ENCODE assay signal across 11 cellular contexts in genomic region chr7:117479480-117480224, GRCh38. TPM values are rescaled to one million over a fixed set of nuclear protein-coding genes. Genes with fewer than 3 reads are reported as not detected.
DNase-seq lines count a peak whose midpoint lies in the region; ATAC-seq and TF ChIP-seq lines count a peak whose summit lies in the region.
"Had no signal": no experiment of that assay in that cellular context is flagged by ENCODE, and none has a peak within 500 bp of the region (broad histone marks: within the 10 kb centered on the region; RNA-seq: fewer than 3 reads in every experiment).

Gene CFTR, plus strand, starts transcription at chr7:117480025. Its CDS starts 70 bp downstream, at chr7:117480095.

- no peak within 1 kb of the TSS for H3K27ac ChIP-seq in mammary epithelial cell (ENCODE audit: insufficient read depth, low read depth, low read length)
- H3K27ac ChIP-seq in prostate gland, result peak within 1 kb of the TSS; percentile 25 to 37

- peaks cover 0 to 5% of the 10 kb centered on the region in 2 donors for H3K9me3 Mint-ChIP-seq in natural killer cell

- H3K4me1 ChIP-seq in mammary epithelial cell (ENCODE audit: insufficient read depth, low read length) (no peaks in the 10 kb centered on the region), prostate gland (replicated peaks) (no peaks in the 10 kb centered on the region)

- H3K4me2 ChIP-seq in mammary epithelial cell (ENCODE audit: insufficient read depth, low read depth, low read length), result peak within 1 kb of the TSS; percentile 67

- no peaks in the 10 kb centered on the region for H3K36me3 ChIP-seq in mammary epithelial cell (ENCODE audit: insufficient read depth, low read length)
- H3K36me3 ChIP-seq in prostate gland, result no peaks in the 10 kb centered on the region

- WGBS in mammary epithelial cell (ENCODE audit: low coverage, missing lambda C conversion rate), result 11% methylated on average over 9 of the region's 45 CpGs
- 3% methylated on average over 45 of the region's 45 CpGs for whole genome bisulfite sequencing in prostate gland

- dilution Hi-C loops in mammary epithelial cell (cut with HindIII; ENCODE audit: low sequenced_read_pairs), result no loop called here

- H3K79me2 ChIP-seq in mammary epithelial cell (ENCODE audit: insufficient read depth, low read length), result no peaks in the 10 kb centered on the region

- H4K20me1 ChIP-seq in mammary epithelial cell (ENCODE audit: insufficient read depth, low read length), result no peaks in the 10 kb centered on the region

- TF ChIP-seq POLR2A in prostate gland (IDR thresholded peaks at IDR 0.05), result no peak

- H3K27me3 Mint-ChIP-seq in natural killer cell (ENCODE audit: low read depth in 2 of 2), result peaks cover 12 to 24% of the 10 kb centered on the region in 2 donors

- no peak for TF ChIP-seq CTCF in mammary epithelial cell (conservative IDR thresholded peaks at IDR 0.05 in 1 of 2, IDR thresholded peaks at IDR 0.05 in 1 of 2; ENCODE audit: extremely low read depth in 1 of 2, insufficient read depth in 1 of 2, low read depth in 1 of 2, low read length in 2 of 2)
- no peak for TF ChIP-seq CTCF in prostate gland (IDR thresholded peaks at IDR 0.05)
- TF ChIP-seq CTCF in natural killer cell (IDR thresholded peaks at IDR 0.05), result no peak
- no peak for TF ChIP-seq CTCF in GM20000 (IDR thresholded peaks at IDR 0.05; ENCODE audit: extremely low read depth, missing control alignments)

- peak within 1 kb of the TSS; percentile 69 for H2AFZ ChIP-seq in mammary epithelial cell (ENCODE audit: low read depth, low read length)

- H3K9ac ChIP-seq in mammary epithelial cell (ENCODE audit: insufficient read depth, low read length), result no peak within 1 kb of the TSS

- no peak within 1 kb of the TSS for H3K4me3 Mint-ChIP-seq in natural killer cell
- H3K4me3 Mint-ChIP-seq: CD4-positive, CD25-positive, alpha-beta regulatory T cell had no signal

- H3K4me3 ChIP-seq in mammary epithelial cell (replicated peaks in 1 of 3; ENCODE audit: insufficient read depth in 1 of 3, low read depth in 2 of 3, low read length in 3 of 3) (peak within 1 kb of the TSS in 1 of 3 experiments; percentile 34), iPS-18c (ENCODE audit: insufficient read depth, low read depth, low read length) (peak within 1 kb of the TSS; percentile 72), prostate gland (peak within 1 kb of the TSS; percentile 31 to 38)

- H3K9me3 ChIP-seq in mammary epithelial cell (replicated peaks; ENCODE audit: insufficient read depth, low read length) (no peaks in the 10 kb centered on the region), iPS-18c (ENCODE audit: control insufficient read depth, insufficient read depth, low read length) (no peaks in the 10 kb centered on the region), prostate gland (no peaks in the 10 kb centered on the region)

- H3K36me3 Mint-ChIP-seq in natural killer cell, result no peaks in the 10 kb centered on the region
- H3K36me3 Mint-ChIP-seq: CD4-positive, CD25-positive, alpha-beta regulatory T cell had no signal

- H3K4me1 Mint-ChIP-seq in natural killer cell, result no peaks in the 10 kb centered on the region
- H3K4me1 Mint-ChIP-seq: CD4-positive, CD25-positive, alpha-beta regulatory T cell had no signal

- H3K27ac Mint-ChIP-seq in natural killer cell, result no peak within 1 kb of the TSS
- H3K27ac Mint-ChIP-seq: CD4-positive, CD25-positive, alpha-beta regulatory T cell had no signal

- peak; percentile 29 for DNase-seq in Daoy (ENCODE audit: low read depth)
- no peak for DNase-seq in mammary epithelial cell
- peak; percentile 66 for DNase-seq in prostate gland (ENCODE audit: low spot score)
- DNase-seq in natural killer cell, result no peak
- DNase-seq in GM20000 (ENCODE audit: low spot score), result no peak
- DNase-seq: CD4-positive, CD25-positive, alpha-beta regulatory T cell; SIG-M5; stimulated activated CD4-positive, alpha-beta T cell treated with anti-CD3 and anti-CD28 coated beads, Interleukin-4, amount 100 ng/mL, for 1 hour had no signal

- in situ Hi-C loops in mammary epithelial cell (cut with MboI; ENCODE audit: low sequenced_read_pairs in 2 of 2), result no loop called here

- ATAC-seq in natural killer cell (no peak), GM21423 (IDR thresholded peaks at IDR 0.05; ENCODE audit: unreplicated experiment) (no peak), HG03095 (IDR thresholded peaks at IDR 0.05; ENCODE audit: unreplicated experiment) (no peak)

- no TSS peak for BruUV-seq in mammary epithelial cell (replicated peaks; lab: Mats Ljungman, UMichigan)

- H3K27me3 ChIP-seq in mammary epithelial cell (ENCODE audit: insufficient read depth, low read length) (peaks cover 31% of the 10 kb centered on the region), prostate gland (replicated peaks; ENCODE audit: insufficient read depth) (no peaks in the 10 kb centered on the region)

- CTCF ChIA-PET in mammary epithelial cell (lab: Charles Lee; ENCODE audit: low non-redundant PET), result no interaction called here

- intact Hi-C loops in mammary epithelial cell (cut with micrococcal nuclease) (no loop called here), prostate gland (cut with DNase I) (no loop called here), natural killer cell (cut with micrococcal nuclease) (no loop called here)

RNA-seq across cellular contexts. Expression of gene CFTR, which starts in this region (rescaled TPM):
- 0.06 TPM in 2 replicates for total RNA-seq in Daoy (2014; rRNA removed; shearing (Covaris generic))
- total RNA-seq in mammary epithelial cell, result under 1 TPM in 1 of 2 donors, not detected in 1; 0.50 TPM
- polyA plus RNA-seq in mammary epithelial cell, result not detected
- not detected for polyA minus RNA-seq in mammary epithelial cell
- total RNA-seq in prostate gland, result 1 to 10 TPM; 2.9 to 5.6 TPM
- total RNA-seq in natural killer cell, result not detected
- total RNA-seq: CD4-positive, CD25-positive, alpha-beta regulatory T cell had no signal
- polyA plus RNA-seq: CD4-positive, CD25-positive, alpha-beta regulatory T cell had no signal

Comparison
In these comparisons a context has a peak if more than half of its experiments do, and no peak if none do; other contexts are left out.
1. Peak in DNase-seq in Daoy; RNA of the gene not detected or under 1 TPM.